In the genomic region with DNA sequence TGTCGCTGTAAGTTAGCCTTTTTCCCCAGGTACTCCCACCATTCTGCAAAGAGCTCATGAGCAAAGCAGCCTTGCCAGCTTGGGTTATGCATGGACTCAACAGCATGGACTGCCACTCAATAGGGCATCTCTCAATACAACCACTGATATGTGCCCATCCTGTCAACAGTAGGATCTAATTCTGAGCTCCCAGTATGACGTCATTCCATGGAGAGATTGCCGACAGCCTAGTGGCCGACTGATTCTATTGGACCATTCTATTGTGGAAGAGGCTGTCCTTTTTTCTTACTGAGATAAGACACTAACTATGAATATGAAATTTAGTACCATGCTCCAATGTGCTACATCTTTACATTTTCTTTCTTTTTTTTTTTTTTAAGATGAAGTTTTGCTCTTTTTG, we compare ENCODE assay signal across 6 cellular contexts.
"Had no signal": no experiment of that assay in that cellular context is flagged by ENCODE, and none has a peak within 500 bp of the region (broad histone marks: within the 10 kb centered on the region; RNA-seq: fewer than 3 reads in every experiment).

No MANE protein-coding gene starts in this region.

- FAIRE-seq: HTR-8/SVneo had no signal

- DNase-seq: IMR-90, KBM-7, KG1 had no signal

- H3K9ac ChIP-seq: KMS-11 had no signal

- H3K27ac ChIP-seq: HL-60, KMS-11 had no signal

- H3K4me2 ChIP-seq: KMS-11 had no signal
